Comparison of ENCODE assay signal across 1 cellular context in the genomic region with DNA sequence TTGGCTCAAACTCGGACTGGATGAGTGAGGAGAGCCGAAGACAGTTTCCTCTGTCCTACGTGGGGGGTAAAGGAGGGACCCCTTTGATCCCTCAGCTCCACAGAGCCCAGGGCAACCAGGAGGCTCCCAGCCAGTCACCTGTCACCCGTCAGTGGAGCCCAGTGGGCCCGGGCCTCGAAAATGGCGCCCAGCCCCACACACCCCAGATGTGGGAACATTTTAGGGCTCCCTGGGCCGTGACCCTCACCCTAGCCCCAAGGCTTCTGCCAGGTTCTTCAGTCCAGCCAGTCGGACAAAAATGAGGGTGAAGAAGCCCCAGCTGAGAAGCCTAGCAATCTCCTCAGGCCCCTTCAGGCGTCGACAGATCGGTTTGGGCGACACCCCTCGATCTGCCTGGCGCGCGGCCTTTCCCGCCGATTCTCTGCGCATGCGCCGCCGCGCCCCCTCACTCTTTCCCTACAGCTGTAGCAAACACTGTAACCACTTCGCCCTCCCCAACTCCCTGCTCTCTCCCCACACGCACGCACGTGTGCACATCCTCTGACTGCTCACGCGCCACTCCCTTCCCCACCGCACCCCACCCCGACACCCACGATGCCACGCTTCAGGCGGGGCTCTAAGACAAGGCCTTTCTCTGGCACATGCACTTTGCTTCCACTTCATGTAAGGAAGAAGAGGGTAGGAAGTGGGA.
TF ChIP-seq lines count a peak whose summit lies in the region.

A gene (minus strand): TSS at position 391 of the 691 bp plus-strand sequence. CDS start 13,844 bp downstream, outside the sequence.

TF ChIP-seq in HEK293, 187 proteins besides CTCF, POLR2A, EP300 and RAD21 (continued from another document):
- TF ChIP-seq ZNF266 (tag by site-specific recombination; IDR thresholded peaks at IDR 0.05; ENCODE audit: low read depth) (no peak), ZNF600 (tag by site-specific recombination; IDR thresholded peaks at IDR 0.05) (no peak)
